In the genomic region with DNA sequence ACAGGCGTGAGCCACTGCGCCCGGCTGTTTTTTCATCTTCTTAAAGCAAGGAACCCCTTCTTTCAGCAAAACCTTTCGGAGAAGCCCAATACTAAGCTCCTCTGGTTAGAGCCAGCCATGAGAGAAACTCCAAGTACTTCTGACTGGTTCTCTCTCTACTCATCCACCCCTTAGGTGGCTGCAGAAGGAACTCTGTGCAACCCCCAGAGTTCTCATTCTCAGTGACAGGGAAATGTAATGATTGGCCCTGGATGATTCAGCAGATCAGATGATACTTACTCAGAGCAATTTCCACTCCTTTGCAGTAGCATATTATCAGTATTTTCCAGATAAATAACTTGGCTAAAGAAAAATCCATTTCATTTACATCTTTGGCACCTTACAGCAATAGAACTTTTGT, we compare ENCODE assay signal across 15 cellular contexts. TPM values are rescaled to one million over a fixed set of nuclear protein-coding genes. Genes with fewer than 3 reads are reported as not detected.
DNase-seq lines count a peak whose midpoint lies in the region; ATAC-seq and TF ChIP-seq lines count a peak whose summit lies in the region.
"Had no signal": no experiment of that assay in that cellular context is flagged by ENCODE, and none has a peak within 500 bp of the region (broad histone marks: within the 10 kb centered on the region; RNA-seq: fewer than 3 reads in every experiment).

No MANE protein-coding gene starts in this region.

- DNase-seq in CD1c-positive myeloid dendritic cell (ENCODE audit: extremely low spot score) (peak; percentile 62), NCI-H460 (ENCODE audit: extremely low read depth, low read depth) (peak; percentile 57), choroid plexus epithelial cell (ENCODE audit: low read depth) (peak; percentile 62), RWPE1 (ENCODE audit: low spot score) (no peak), Ammon's horn (ENCODE audit: low spot score) (no peak), HAP-1 (ENCODE audit: low spot score in 2 of 2) (no peak)
- DNase-seq: activated naive CD8-positive, alpha-beta T cell treated with anti-CD3 and anti-CD28 coated beads, Interleukin-2, amount 10 ng/mL, durations not matched to agents 7 days and 5 days; cortex of kidney; GF-D8; NCI-H1694; NCI-H69; retina had no signal

- no peaks in the 10 kb centered on the region for H3K36me3 ChIP-seq in HAP-1 (replicated peaks)

- H3K4me3 ChIP-seq in choroid plexus epithelial cell (ENCODE audit: low read depth, low read length) (no peak overlapping the region), HAP-1 (no peak overlapping the region)

- POLR2A ChIA-PET in RWPE1 (lab: Yijun Ruan, JAX; ENCODE audit: low non-redundant PET): no interaction called here

- H3K27me3 ChIP-seq in layer of hippocampus (ENCODE audit: control insufficient read depth, insufficient read depth, low read length) (no peaks in the 10 kb centered on the region), HAP-1 (ENCODE audit: low read depth) (peaks cover 52% of the 10 kb centered on the region)

- H3K9me3 ChIP-seq in HAP-1: no peaks in the 10 kb centered on the region

- no peak for ATAC-seq in HG02588 (IDR thresholded peaks at IDR 0.05; ENCODE audit: unreplicated experiment)
- ATAC-seq: stimulated activated memory B cell treated with anti-CD40 and anti-IgM and Interleukin-4, amounts not matched to agents 10 μg/mL and 1 μg/mL and 100 μg/mL, for 72 hours had no signal

- CTCF ChIA-PET in RWPE1 (lab: Yijun Ruan, JAX): interaction anchor here (2.0 kb wide), 1 partner anchor 126 kb away, joined by 11 read pairs; no protein-coding TSS in a partner anchor

- peaks cover 3% of the 10 kb centered on the region; the same call in 1 of the 2 replicates for H3K4me1 ChIP-seq in HAP-1

- in situ Hi-C loops in HAP-1 (cut with MboI; ENCODE audit: low sequenced_read_pairs): no loop called here

- H3K27ac ChIP-seq in layer of hippocampus (ENCODE audit: low read depth, low read length) (peak overlapping the region; percentile 59), RWPE1 (no peak overlapping the region)

- TF ChIP-seq CTCF in choroid plexus epithelial cell (conservative IDR thresholded peaks at IDR 0.05; ENCODE audit: low read depth, low read length) (no peak), RWPE1 (conservative IDR thresholded peaks at IDR 0.05; ENCODE audit: low read depth) (no peak)

RNA-seq across cellular contexts. Expression of gene SPP1, which starts 3.1 kb away (rescaled TPM):
- 1,528 and 1,619 TPM in 2 replicates for total RNA-seq in NCI-H460 (2014; rRNA removed; shearing (Covaris generic))
- polyA plus RNA-seq in NCI-H460 (2014; cell fraction: nucleus; rRNA removed): 1,782 and 1,822 TPM in 2 replicates

RNA-seq across cellular contexts. Expression of gene PKD2, which starts 28.8 kb away (rescaled TPM):
- total RNA-seq in NCI-H460 (2014; rRNA removed; shearing (Covaris generic)): 12.7 and 13.5 TPM in 2 replicates
- 30.0 and 31.8 TPM in 2 replicates for polyA plus RNA-seq in NCI-H460 (2014; cell fraction: nucleus; rRNA removed)

Comparison
In these comparisons a context has a peak if more than half of its experiments do, and no peak if none do; other contexts are left out.
1. DNase-seq: peak in CD1c-positive myeloid dendritic cell (single experiment), NCI-H460 (single experiment) and choroid plexus epithelial cell (single experiment); none in RWPE1 (single experiment), Ammon's horn (single experiment) and HAP-1 (0 of 2).